Comparison of ENCODE assay signal across 9 cellular contexts in genomic region chr3:37863949-37864822, GRCh38. TPM values are rescaled to one million over a fixed set of nuclear protein-coding genes. Genes with fewer than 3 reads are reported as not detected.
DNase-seq lines count a peak whose midpoint lies in the region; ATAC-seq and TF ChIP-seq lines count a peak whose summit lies in the region.
"Had no signal": no experiment of that assay in that cellular context is flagged by ENCODE, and none has a peak within 500 bp of the region (broad histone marks: within the 10 kb centered on the region; RNA-seq: fewer than 3 reads in every experiment).

No MANE protein-coding gene starts in this region.

- peak overlapping the region; percentile 94 for H3K4me3 Mint-ChIP-seq in progenitor cell of endocrine pancreas (ENCODE audit: low read depth)

- peak overlapping the region; percentile 68 for H3K4me3 ChIP-seq in epithelial cell of esophagus (ENCODE audit: low read length)

- TF ChIP-seq CTCF in epithelial cell of esophagus (IDR thresholded peaks at IDR 0.05; ENCODE audit: insufficient read depth, low read depth, low read length, missing control alignments) (no peak), progenitor cell of endocrine pancreas (IDR thresholded peaks at IDR 0.05; ENCODE audit: unreplicated experiment) (no peak)

- peaks cover 5% of the 10 kb centered on the region for H3K9me3 Mint-ChIP-seq in progenitor cell of endocrine pancreas (ENCODE audit: low read depth)

- peaks cover 31% of the 10 kb centered on the region for H3K4me1 Mint-ChIP-seq in progenitor cell of endocrine pancreas (ENCODE audit: low read depth)

- ATAC-seq in GM21526 (IDR thresholded peaks at IDR 0.05; ENCODE audit: low FRiP score, unreplicated experiment) (no peak), HG03460 (IDR thresholded peaks at IDR 0.05; ENCODE audit: unreplicated experiment) (no peak)

- peaks cover 5% of the 10 kb centered on the region for H3K36me3 Mint-ChIP-seq in progenitor cell of endocrine pancreas (ENCODE audit: insufficient read depth)

- H3K27ac Mint-ChIP-seq in progenitor cell of endocrine pancreas, result peak overlapping the region; percentile 97

- DNase-seq in DMS79 treated with DMSO at 0.1 percent for 48 hours (lab: John Stamatoyannopoulos, UW) (peak; percentile 13), NCI-H1105 treated with DMSO at 0.1 percent for 48 hours (lab: John Stamatoyannopoulos, UW) (peak; percentile 6), epithelial cell of esophagus (ENCODE audit: low read depth) (no peak), progenitor cell of endocrine pancreas (ENCODE audit: low spot score, unreplicated experiment) (no peak), HCEC 1CT (no peak), SKM-1 (lab: John Stamatoyannopoulos, UW; ENCODE audit: unreplicated experiment) (no peak)
- DNase-seq: foreskin melanocyte had no signal

- H3K27me3 Mint-ChIP-seq in progenitor cell of endocrine pancreas, result no peaks in the 10 kb centered on the region

RNA-seq across cellular contexts. Expression of gene CTDSPL, which starts 2.5 kb away (rescaled TPM):
- total RNA-seq in progenitor cell of endocrine pancreas, result 53.3 and 55.3 TPM in 2 replicates

Comparison
In these comparisons a context has a peak if more than half of its experiments do, and no peak if none do; other contexts are left out.
1. DNase-seq: peak in DMS79 treated with DMSO at 0.1 percent for 48 hours (single experiment) and NCI-H1105 treated with DMSO at 0.1 percent for 48 hours (single experiment); none in epithelial cell of esophagus (single experiment), progenitor cell of endocrine pancreas (single experiment), HCEC 1CT (single experiment) and SKM-1 (single experiment).